Comparison of ENCODE assay signal across 12 cellular contexts in the genomic region with DNA sequence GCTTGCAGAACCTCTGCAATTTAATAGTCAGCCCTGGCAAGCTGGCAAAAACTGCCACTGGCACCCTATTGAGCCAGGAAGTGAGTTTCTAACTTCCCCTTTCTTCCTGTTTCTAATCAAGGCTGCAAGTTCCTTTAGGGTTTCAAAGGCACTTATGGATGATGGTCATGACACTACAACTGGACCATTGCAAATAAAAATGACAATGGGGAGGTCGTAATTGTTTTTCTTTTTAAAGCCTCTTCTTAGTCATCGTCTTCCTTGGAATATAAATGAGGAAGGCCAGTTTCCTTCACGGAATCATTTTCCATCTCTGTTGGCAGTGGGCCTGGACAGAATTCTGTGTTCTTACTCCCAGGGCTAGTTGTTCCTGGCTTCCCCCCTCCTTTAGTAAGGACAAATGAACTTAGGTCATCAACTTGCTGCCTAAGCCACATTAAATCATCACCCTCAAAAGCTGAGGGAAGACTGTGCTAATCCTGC. TPM values are rescaled to one million over a fixed set of nuclear protein-coding genes. Genes with fewer than 3 reads are reported as not detected.
A peak's percentile ranks its signal among the peaks of the same experiment; 100 is the strongest.
DNase-seq lines count a peak whose midpoint lies in the region; ATAC-seq and TF ChIP-seq lines count a peak whose summit lies in the region.
"Had no signal": no experiment of that assay in that cellular context is flagged by ENCODE, and none has a peak within 500 bp of the region (broad histone marks: within the 10 kb centered on the region; RNA-seq: fewer than 3 reads in every experiment).

No MANE protein-coding gene starts in this region.

- no peak overlapping the region for H2AFZ ChIP-seq in mammary epithelial cell (ENCODE audit: low read depth, low read length)

- peaks cover 4% of the 10 kb centered on the region for H3K36me3 Mint-ChIP-seq in MCF 10A (ENCODE audit: insufficient read depth, unreplicated experiment)

- H3K4me3 Mint-ChIP-seq in MCF 10A (ENCODE audit: unreplicated experiment), result no peak overlapping the region
- H3K4me3 Mint-ChIP-seq: dendritic cell treated with granulocyte-macrophage colony-stimulating factor and Interleukin-4, amounts not matched to agents 40 ng/mL and 50 ng/mL, for 4 days had no signal

- H3K4me3 ChIP-seq in mammary epithelial cell (replicated peaks in 1 of 3; ENCODE audit: insufficient read depth in 1 of 3, low read depth in 2 of 3, low read length in 3 of 3) (no peak overlapping the region), astrocyte of the cerebellum (ENCODE audit: low read depth, low read length) (no peak overlapping the region), aorta (ENCODE audit: low read length in 2 of 2) (no peak overlapping the region)
- H3K4me3 ChIP-seq: A549 had no signal

- H3K27me3 Mint-ChIP-seq in MCF 10A (ENCODE audit: insufficient read depth, unreplicated experiment), result no peaks in the 10 kb centered on the region

- H3K79me2 ChIP-seq in mammary epithelial cell (ENCODE audit: insufficient read depth, low read length), result no peaks in the 10 kb centered on the region

- CTCF ChIA-PET in MCF 10A (lab: Yijun Ruan, JAX), result no interaction called here
- CTCF ChIA-PET in mammary epithelial cell (lab: Charles Lee; ENCODE audit: low non-redundant PET), result no interaction called here

- H3K27me3 ChIP-seq in mammary epithelial cell (ENCODE audit: insufficient read depth, low read length) (peaks cover 3% of the 10 kb centered on the region), aorta (ENCODE audit: control insufficient read depth in 1 of 2, insufficient read depth in 2 of 2, low read length in 1 of 2) (no peaks in the 10 kb centered on the region)

- H4K20me1 ChIP-seq in mammary epithelial cell (ENCODE audit: insufficient read depth, low read length), result no peaks in the 10 kb centered on the region

- dilution Hi-C loops in mammary epithelial cell (cut with HindIII; ENCODE audit: low sequenced_read_pairs), result no loop called here

- 7% methylated on average over 3 of the region's 3 CpGs for WGBS in mammary epithelial cell (ENCODE audit: low coverage, missing lambda C conversion rate)
- WGBS in aorta, 2 donors, result 0 to 7% methylated on average over 3 of the region's 3 CpGs

- DNase-seq in MCF 10A (ENCODE audit: unreplicated experiment), result peak; percentile 79
- DNase-seq in mammary epithelial cell, result no peak
- peak; percentile 67 for DNase-seq in astrocyte of the cerebellum (ENCODE audit: low read depth)
- peak; percentile 23 for DNase-seq in medulla oblongata (ENCODE audit: extremely low spot score)
- DNase-seq in aorta, result peak; percentile 71 to 73
- DNase-seq in NCI-H2171 treated with DMSO at 0.1 percent for 48 hours (lab: John Stamatoyannopoulos, UW), result no peak
- DNase-seq in activated CD4-positive, alpha-beta T cell treated with anti-CD3 and anti-CD28 coated beads for 1 hour, result no peak
- no peak for DNase-seq in effector CD4-positive, alpha-beta T cell
- DNase-seq: NCI-H510A; stimulated activated CD4-positive, alpha-beta T cell treated with anti-CD3 and anti-CD28 coated beads, Interleukin-4, amount 100 ng/mL, for 1 hour had no signal

- H3K9ac ChIP-seq in mammary epithelial cell (ENCODE audit: insufficient read depth, low read length), result no peak overlapping the region

- H3K9me3 ChIP-seq in mammary epithelial cell (replicated peaks; ENCODE audit: insufficient read depth, low read length), result no peaks in the 10 kb centered on the region
- H3K9me3 ChIP-seq in aorta (ENCODE audit: control insufficient read depth, low read length), result no peaks in the 10 kb centered on the region
- H3K9me3 ChIP-seq: A549 had no signal

- H3K27ac Mint-ChIP-seq in MCF 10A (ENCODE audit: low read depth, unreplicated experiment), result peak overlapping the region; percentile 51
- H3K27ac Mint-ChIP-seq: dendritic cell treated with granulocyte-macrophage colony-stimulating factor and Interleukin-4, amounts not matched to agents 40 ng/mL and 50 ng/mL, for 4 days had no signal

- TF ChIP-seq CTCF in MCF 10A (IDR thresholded peaks at IDR 0.05; ENCODE audit: unreplicated experiment) (no peak), mammary epithelial cell (conservative IDR thresholded peaks at IDR 0.05 in 1 of 2, IDR thresholded peaks at IDR 0.05 in 1 of 2; ENCODE audit: extremely low read depth in 1 of 2, insufficient read depth in 1 of 2, low read depth in 1 of 2, low read length in 2 of 2) (no peak), astrocyte of the cerebellum (IDR thresholded peaks at IDR 0.05; ENCODE audit: low read depth, low read length, missing control alignments) (no peak)

- POLR2A ChIA-PET in MCF 10A (lab: Yijun Ruan, JAX), result interaction anchor here (0.9 kb wide), 1 partner anchor 26 kb away, joined by 3 read pairs; no protein-coding TSS in a partner anchor

- no TSS peak for BruUV-seq in MCF 10A (replicated peaks; lab: Mats Ljungman, UMichigan)
- BruUV-seq in mammary epithelial cell (replicated peaks; lab: Mats Ljungman, UMichigan), result no TSS peak

- intact Hi-C loops in MCF 10A (cut with micrococcal nuclease) (no loop called here), mammary epithelial cell (cut with micrococcal nuclease) (no loop called here), aorta (cut with DNase I) (loop anchor here (2.0 to 5.0 kb wide), 3 partner anchors 32 to 36 kb away; a partner anchor contains a TSS)

- peak; percentile 49 for ATAC-seq in aorta (ENCODE audit: low FRiP score)
- ATAC-seq: A549 had no signal

- no peaks in the 10 kb centered on the region for H3K4me1 ChIP-seq in mammary epithelial cell (ENCODE audit: insufficient read depth, low read length)
- H3K4me1 ChIP-seq in aorta (ENCODE audit: control insufficient read depth in 1 of 2, insufficient read depth in 2 of 2, low read length in 2 of 2), result peaks cover 8 to 9% of the 10 kb centered on the region in 2 donors
- H3K4me1 ChIP-seq: A549 had no signal

- in situ Hi-C loops in mammary epithelial cell (cut with MboI; ENCODE audit: low sequenced_read_pairs in 2 of 2), result no loop called here
- in situ Hi-C loops in astrocyte of the cerebellum (cut with HindIII; ENCODE audit: low sequenced_read_pairs), result no loop called here

- peaks cover 54% of the 10 kb centered on the region for H3K4me1 Mint-ChIP-seq in MCF 10A (ENCODE audit: insufficient read depth, unreplicated experiment)

- H3K4me2 ChIP-seq in mammary epithelial cell (ENCODE audit: insufficient read depth, low read depth, low read length), result no peak overlapping the region
- H3K4me2 ChIP-seq: A549 had no signal

- H3K36me3 ChIP-seq in mammary epithelial cell (ENCODE audit: insufficient read depth, low read length) (no peaks in the 10 kb centered on the region), aorta (ENCODE audit: control insufficient read depth in 1 of 2, insufficient read depth in 2 of 2, low read length in 1 of 2) (no peaks in the 10 kb centered on the region)

- H3K27ac ChIP-seq in mammary epithelial cell (ENCODE audit: insufficient read depth, low read depth, low read length) (no peak overlapping the region), aorta (ENCODE audit: low read depth in 1 of 2, low read length in 2 of 2) (peak overlapping the region; percentile 22 to 76)
- H3K27ac ChIP-seq: A549 had no signal

- H3K9me3 Mint-ChIP-seq in MCF 10A (ENCODE audit: unreplicated experiment), result no peaks in the 10 kb centered on the region
- H3K9me3 Mint-ChIP-seq: dendritic cell treated with granulocyte-macrophage colony-stimulating factor and Interleukin-4, amounts not matched to agents 40 ng/mL and 50 ng/mL, for 4 days had no signal

RNA-seq across cellular contexts. Expression of a gene that starts 35.8 kb away (rescaled TPM):
- total RNA-seq in MCF 10A (2022), result 21.0 and 21.7 TPM in 2 replicates
- 1 to 10 TPM in 1 of 2 donors, under 1 TPM in 1; 0.33 to 2.0 TPM for total RNA-seq in mammary epithelial cell
- 0.20 TPM for polyA plus RNA-seq in mammary epithelial cell
- polyA minus RNA-seq in mammary epithelial cell, result not detected
- total RNA-seq in aorta, result 10 to 100 TPM; 22.8 to 24.4 TPM
- polyA plus RNA-seq in aorta, result 10 to 100 TPM in 1 of 2 donors, 1 to 10 TPM in 1; 3.1 to 13.1 TPM

Comparison
In these comparisons a context has a peak if more than half of its experiments do, and no peak if none do; other contexts are left out.
1. DNase-seq: peak in MCF 10A (single experiment), astrocyte of the cerebellum (single experiment), medulla oblongata (single experiment) and aorta (2 of 2); none in mammary epithelial cell (single experiment), NCI-H2171 treated with DMSO at 0.1 percent for 48 hours (single experiment), activated CD4-positive, alpha-beta T cell treated with anti-CD3 and anti-CD28 coated beads for 1 hour (single experiment) and effector CD4-positive, alpha-beta T cell (single experiment).
2. intact Hi-C loops: an anchor here in aorta (2.0 to 5.0 kb wide); none called in MCF 10A and mammary epithelial cell.